In genomic region chr2:66435963-66436362, GRCh38 we compare ENCODE assay signal across 9 cellular contexts. TPM values are rescaled to one million over a fixed set of nuclear protein-coding genes. Genes with fewer than 3 reads are reported as not detected.
DNase-seq lines count a peak whose midpoint lies in the region; ATAC-seq and TF ChIP-seq lines count a peak whose summit lies in the region.
"Had no signal": no experiment of that assay in that cellular context is flagged by ENCODE, and none has a peak within 500 bp of the region (broad histone marks: within the 10 kb centered on the region; RNA-seq: fewer than 3 reads in every experiment).

No MANE protein-coding gene starts in this region.

- H3K36me3 ChIP-seq in ACC112 (ENCODE audit: insufficient read depth, low read length) (no peaks in the 10 kb centered on the region), Panc1 (ENCODE audit: control insufficient read depth, insufficient read depth, low read length) (no peaks in the 10 kb centered on the region), esophagus muscularis mucosa (peaks cover 0 to 16% (median 0%) of the 10 kb centered on the region in 4 donors), neural progenitor cell (no peaks in the 10 kb centered on the region)

- no peak for TF ChIP-seq POLR2A in esophagus muscularis mucosa (IDR thresholded peaks at IDR 0.05; ENCODE audit: low read depth)

- CTCF ChIA-PET in Panc1 (lab: Charles Lee): interaction anchor here (0.7 kb wide), 2 partner anchors 10 to 240 kb away, joined by 4 to 8 read pairs; no protein-coding TSS in a partner anchor

- H3K9me3 ChIP-seq in Panc1 (ENCODE audit: control insufficient read depth, insufficient read depth, low read depth, low read length) (no peaks in the 10 kb centered on the region), esophagus muscularis mucosa (no peaks in the 10 kb centered on the region), neural progenitor cell (ENCODE audit: low read depth) (no peaks in the 10 kb centered on the region)

- H3K27ac ChIP-seq in ACC112 (ENCODE audit: low read depth, low read length): peak overlapping the region; percentile 72
- no peak overlapping the region for H3K27ac ChIP-seq in Panc1 (ENCODE audit: low read length)
- peak overlapping the region; percentile 86 to 98 (median 93) for H3K27ac ChIP-seq in esophagus muscularis mucosa (replicated peaks in 1 of 4)
- H3K27ac ChIP-seq in neural progenitor cell: no peak overlapping the region

- H3K4me1 Mint-ChIP-seq in neural progenitor cell: peaks cover 35% of the 10 kb centered on the region

- H2AFZ ChIP-seq in ACC112 (ENCODE audit: low read length, unreplicated experiment) (peak overlapping the region; percentile 40), neural progenitor cell (replicated peaks) (no peak overlapping the region)

- H3K4me2 ChIP-seq in neural progenitor cell: peak overlapping the region; percentile 91

- BruUV-seq in Panc1 (replicated peaks; lab: Mats Ljungman, UMichigan): no TSS peak

- no peak overlapping the region for H3K9ac ChIP-seq in neural progenitor cell

- WGBS in esophagus muscularis mucosa: 6% methylated on average over 2 of the region's 2 CpGs

- H3K27ac Mint-ChIP-seq in neural progenitor cell: no peak overlapping the region

- TF ChIP-seq EP300 in esophagus muscularis mucosa (IDR thresholded peaks at IDR 0.05): no peak

- peaks cover 73% of the 10 kb centered on the region for H3F3A ChIP-seq in neural progenitor cell (ENCODE audit: low read depth)

- H3K27me3 ChIP-seq in ACC112 (ENCODE audit: insufficient read depth, low read length) (no peaks in the 10 kb centered on the region), Panc1 (ENCODE audit: control insufficient read depth, insufficient read depth, low read length) (peaks cover 12% of the 10 kb centered on the region; the same call in 1 of the 2 replicates), esophagus muscularis mucosa (no peaks in the 10 kb centered on the region), neural progenitor cell (peaks cover 78% of the 10 kb centered on the region)

- DNase-seq in Panc1 (ENCODE audit: low read depth, low spot score) (no peak), esophagus muscularis mucosa (ENCODE audit: extremely low spot score) (no peak), neural progenitor cell (ENCODE audit: low spot score) (no peak), SIG-M5 treated with dmso at 0.1 percent for 504 hours (lab: John Stamatoyannopoulos, UW; ENCODE audit: unreplicated experiment) (no peak), 8988T (no peak), A172 (ENCODE audit: low spot score) (no peak)
- no peak for DNase-seq in stimulated activated CD4-positive, alpha-beta T cell treated with anti-CD3 and anti-CD28 coated beads, Interleukin-4, amount 100 ng/mL, for 24 hours
- DNase-seq: activated CD4-positive, alpha-beta T cell treated with anti-CD3 and anti-CD28 coated beads, Interleukin-2, amount 50 U/mL, for 4 hours had no signal

- H4K20me1 ChIP-seq in neural progenitor cell (ENCODE audit: low read depth): peaks cover 9% of the 10 kb centered on the region

- peak overlapping the region; percentile 93 for H3K4me3 Mint-ChIP-seq in neural progenitor cell

- intact Hi-C loops in Panc1 (cut with micrococcal nuclease; ENCODE audit: unreplicated experiment): loop anchor here (2.0 kb wide), 1 partner anchor 139 kb away; no protein-coding TSS in a partner anchor
- intact Hi-C loops in esophagus muscularis mucosa (cut with DNase I): loop anchor here (5.0 kb wide), 1 partner anchor 256 kb away; no protein-coding TSS in a partner anchor

- no peaks in the 10 kb centered on the region for H3K9me3 Mint-ChIP-seq in neural progenitor cell

- H3K27me3 Mint-ChIP-seq in neural progenitor cell (ENCODE audit: insufficient read depth, low read depth): peaks cover 41% of the 10 kb centered on the region

- peaks cover 2% of the 10 kb centered on the region for H3K4me1 ChIP-seq in ACC112 (ENCODE audit: control insufficient read depth, insufficient read depth, low read length, unreplicated experiment)
- H3K4me1 ChIP-seq in Panc1 (ENCODE audit: control insufficient read depth, insufficient read depth, low read length): peaks cover 6% of the 10 kb centered on the region
- H3K4me1 ChIP-seq in esophagus muscularis mucosa: peaks cover 0 to 20% (median 12%) of the 10 kb centered on the region in 4 donors
- H3K4me1 ChIP-seq in neural progenitor cell: peaks cover 53% of the 10 kb centered on the region

- peaks cover 10% of the 10 kb centered on the region for H3K36me3 Mint-ChIP-seq in neural progenitor cell

- in situ Hi-C loops in Panc1 (cut with HindIII; ENCODE audit: low pct_unique_long_range_greater_than_20kb, low sequenced_read_pairs): no loop called here

- peaks cover 49% of the 10 kb centered on the region for H3K79me2 ChIP-seq in ACC112 (ENCODE audit: control insufficient read depth, insufficient read depth, low read length, unreplicated experiment)
- H3K79me2 ChIP-seq in neural progenitor cell (ENCODE audit: low read depth): no peaks in the 10 kb centered on the region

- POLR2A ChIA-PET in Panc1 (lab: Charles Lee): no interaction called here

- H3K4me3 ChIP-seq in ACC112 (ENCODE audit: low read depth, low read length) (peak overlapping the region; percentile 96), Panc1 (ENCODE audit: low read depth in 2 of 2, low read length in 2 of 2) (peak overlapping the region; percentile 71 to 83), esophagus muscularis mucosa (peak overlapping the region; percentile 77 to 85 (median 80)), neural progenitor cell (peak overlapping the region; percentile 61)

- no peak for ATAC-seq in Panc1

- no peak for TF ChIP-seq CTCF in Panc1 (IDR thresholded peaks at IDR 0.05)
- TF ChIP-seq CTCF in esophagus muscularis mucosa (IDR thresholded peaks at IDR 0.05): no peak
- TF ChIP-seq CTCF in neural progenitor cell (IDR thresholded peaks at IDR 0.05): no peak

RNA-seq across cellular contexts. Expression of gene MEIS1, which starts 1.0 kb away (rescaled TPM):
- total RNA-seq in Panc1 (2021; ENCODE audit: unreplicated experiment) (2.0 TPM), esophagus muscularis mucosa (100 to 1,000 TPM in 3 of 4 donors, 10 to 100 TPM in 1; 89.8 to 166 (median 132) TPM), neural progenitor cell (ENCODE audit: low replicate concordance) (10.7 and 14.7 TPM in 2 replicates)
- 0.71 TPM for polyA plus RNA-seq in Panc1 (2012; ENCODE audit: insufficient read length)
- 29.0 and 30.1 TPM in 2 replicates for total RNA-seq in A172 (2014; rRNA removed; shearing (Covaris generic))

Comparison
In these comparisons a context has a peak if more than half of its experiments do, and no peak if none do; other contexts are left out.
1. H3K27ac ChIP-seq: peak in ACC112 (single experiment) and esophagus muscularis mucosa (4 of 4); none in Panc1 (single experiment) and neural progenitor cell (single experiment).
2. Peak in every context shown above with its lines, with median percentiles within 50 percentile points of each other: H3K4me3 ChIP-seq.